In the genomic region with DNA sequence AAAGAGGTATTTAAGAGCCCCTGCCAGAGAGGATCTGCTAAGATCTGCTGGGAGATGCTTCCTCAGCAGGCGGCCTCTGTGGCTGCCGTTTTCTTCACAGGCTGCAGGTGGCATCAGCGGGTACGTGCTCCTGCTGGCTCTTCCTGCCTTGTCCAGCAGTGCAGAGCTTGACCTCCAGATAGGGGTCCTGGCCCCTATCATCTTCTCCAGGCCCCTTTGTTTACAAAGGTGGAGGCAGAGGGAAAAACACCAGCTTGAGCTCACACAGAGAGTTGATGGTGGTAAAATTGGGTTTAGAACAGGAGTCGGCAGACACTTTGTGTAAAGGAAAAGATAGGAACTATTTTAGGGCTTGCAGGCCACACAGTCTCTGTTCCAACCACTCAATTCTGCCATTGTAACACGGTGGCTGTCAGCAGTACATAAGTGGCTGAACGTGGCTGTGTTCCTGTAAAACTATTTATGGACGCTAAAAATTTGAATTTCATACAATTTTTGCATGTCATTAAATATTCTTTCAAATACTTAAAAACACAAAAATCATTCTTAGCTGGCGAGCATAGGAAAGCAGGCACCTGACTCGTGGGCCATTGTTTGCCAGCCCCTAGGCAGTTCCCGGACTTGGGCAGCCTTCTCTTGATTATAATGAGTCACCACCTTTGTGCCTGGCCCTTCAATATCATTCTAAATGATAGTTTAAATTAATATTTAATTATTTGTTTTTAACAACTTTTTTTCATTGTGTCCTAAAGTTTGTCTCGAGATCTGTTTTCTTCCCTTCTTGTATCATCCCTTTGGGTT, we compare ENCODE assay signal across 1 cellular context.
TF ChIP-seq lines count a peak whose summit lies in the region.

No MANE protein-coding gene starts in this region.

TF ChIP-seq in HepG2, 621 proteins besides CTCF, POLR2A, EP300 and RAD21 (continued from another document and continues in another):
- TF ChIP-seq ASH2L (IDR thresholded peaks at IDR 0.05; ENCODE audit: insufficient read length, low read depth, low read length) (peak; percentile 43), ZNF839 (CRISPR knock-in tag; IDR thresholded peaks at IDR 0.05; ENCODE audit: borderline replicate concordance) (no peak), NAIF1 (CRISPR knock-in tag; IDR thresholded peaks at IDR 0.05; ENCODE audit: borderline replicate concordance) (no peak), ZNF552 (CRISPR knock-in tag; IDR thresholded peaks at IDR 0.05; ENCODE audit: borderline replicate concordance) (no peak), ZBTB8A (CRISPR knock-in tag; IDR thresholded peaks at IDR 0.05; ENCODE audit: borderline replicate concordance, low read depth) (no peak), ZNF44 (CRISPR knock-in tag; IDR thresholded peaks at IDR 0.05) (no peak), ZNF256 (CRISPR knock-in tag; conservative IDR thresholded peaks at IDR 0.05) (no peak), FOSL1 (CRISPR knock-in tag; IDR thresholded peaks at IDR 0.05; ENCODE audit: borderline replicate concordance) (no peak), ZC3H4 (CRISPR knock-in tag; IDR thresholded peaks at IDR 0.05; ENCODE audit: borderline replicate concordance) (no peak), AHR (CRISPR knock-in tag; IDR thresholded peaks at IDR 0.05) (no peak), ZNF589 (CRISPR knock-in tag; conservative IDR thresholded peaks at IDR 0.05) (no peak), KDM2A (CRISPR knock-in tag; IDR thresholded peaks at IDR 0.05; ENCODE audit: borderline replicate concordance, low read depth) (peak; percentile 74; the same call in 1 of the 2 replicates), ATM (IDR thresholded peaks at IDR 0.05; ENCODE audit: borderline replicate concordance) (no peak), HDAC2 (CRISPR knock-in tag; IDR thresholded peaks at IDR 0.05) (0 out of 2 replicates have a peak, but pooled peaks have one; percentile 26), MIER3 (CRISPR knock-in tag; IDR thresholded peaks at IDR 0.05; ENCODE audit: borderline replicate concordance) (peak; percentile 53; the same call in 1 of the 2 replicates), SIX4 (CRISPR knock-in tag; IDR thresholded peaks at IDR 0.05) (no peak), FIP1L1 (IDR thresholded peaks at IDR 0.05; ENCODE audit: borderline replicate concordance, insufficient read depth, low read depth, low read length) (no peak), ZMYM4 (CRISPR knock-in tag; IDR thresholded peaks at IDR 0.05) (peak; percentile 40; the same call in 1 of the 2 replicates), ZNF709 (CRISPR knock-in tag; IDR thresholded peaks at IDR 0.05) (no peak), ZNF569 (CRISPR knock-in tag; IDR thresholded peaks at IDR 0.05; ENCODE audit: borderline replicate concordance) (no peak), MTF2 (CRISPR knock-in tag; IDR thresholded peaks at IDR 0.05; ENCODE audit: borderline replicate concordance) (no peak), NFATC3 (CRISPR knock-in tag; IDR thresholded peaks at IDR 0.05) (no peak), NRL (CRISPR knock-in tag; IDR thresholded peaks at IDR 0.05; ENCODE audit: borderline replicate concordance) (no peak), ELF4 (CRISPR knock-in tag; IDR thresholded peaks at IDR 0.05; ENCODE audit: borderline replicate concordance) (no peak), GABPA (IDR thresholded peaks at IDR 0.05; ENCODE audit: low read depth, low read length) (no peak), GABPA (CRISPR knock-in tag; IDR thresholded peaks at IDR 0.05; ENCODE audit: low read depth) (no peak), ZNF883 (CRISPR knock-in tag; IDR thresholded peaks at IDR 0.05; ENCODE audit: not compliant biosample characterization) (no peak)
- TF ChIP-seq, protein P1, sequence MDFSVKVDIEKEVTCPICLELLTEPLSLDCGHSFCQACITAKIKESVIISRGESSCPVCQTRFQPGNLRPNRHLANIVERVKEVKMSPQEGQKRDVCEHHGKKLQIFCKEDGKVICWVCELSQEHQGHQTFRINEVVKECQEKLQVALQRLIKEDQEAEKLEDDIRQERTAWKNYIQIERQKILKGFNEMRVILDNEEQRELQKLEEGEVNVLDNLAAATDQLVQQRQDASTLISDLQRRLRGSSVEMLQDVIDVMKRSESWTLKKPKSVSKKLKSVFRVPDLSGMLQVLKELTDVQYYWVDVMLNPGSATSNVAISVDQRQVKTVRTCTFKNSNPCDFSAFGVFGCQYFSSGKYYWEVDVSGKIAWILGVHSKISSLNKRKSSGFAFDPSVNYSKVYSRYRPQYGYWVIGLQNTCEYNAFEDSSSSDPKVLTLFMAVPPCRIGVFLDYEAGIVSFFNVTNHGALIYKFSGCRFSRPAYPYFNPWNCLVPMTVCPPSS (IDR thresholded peaks at IDR 0.05), result no peak
- TF ChIP-seq, protein P2, sequence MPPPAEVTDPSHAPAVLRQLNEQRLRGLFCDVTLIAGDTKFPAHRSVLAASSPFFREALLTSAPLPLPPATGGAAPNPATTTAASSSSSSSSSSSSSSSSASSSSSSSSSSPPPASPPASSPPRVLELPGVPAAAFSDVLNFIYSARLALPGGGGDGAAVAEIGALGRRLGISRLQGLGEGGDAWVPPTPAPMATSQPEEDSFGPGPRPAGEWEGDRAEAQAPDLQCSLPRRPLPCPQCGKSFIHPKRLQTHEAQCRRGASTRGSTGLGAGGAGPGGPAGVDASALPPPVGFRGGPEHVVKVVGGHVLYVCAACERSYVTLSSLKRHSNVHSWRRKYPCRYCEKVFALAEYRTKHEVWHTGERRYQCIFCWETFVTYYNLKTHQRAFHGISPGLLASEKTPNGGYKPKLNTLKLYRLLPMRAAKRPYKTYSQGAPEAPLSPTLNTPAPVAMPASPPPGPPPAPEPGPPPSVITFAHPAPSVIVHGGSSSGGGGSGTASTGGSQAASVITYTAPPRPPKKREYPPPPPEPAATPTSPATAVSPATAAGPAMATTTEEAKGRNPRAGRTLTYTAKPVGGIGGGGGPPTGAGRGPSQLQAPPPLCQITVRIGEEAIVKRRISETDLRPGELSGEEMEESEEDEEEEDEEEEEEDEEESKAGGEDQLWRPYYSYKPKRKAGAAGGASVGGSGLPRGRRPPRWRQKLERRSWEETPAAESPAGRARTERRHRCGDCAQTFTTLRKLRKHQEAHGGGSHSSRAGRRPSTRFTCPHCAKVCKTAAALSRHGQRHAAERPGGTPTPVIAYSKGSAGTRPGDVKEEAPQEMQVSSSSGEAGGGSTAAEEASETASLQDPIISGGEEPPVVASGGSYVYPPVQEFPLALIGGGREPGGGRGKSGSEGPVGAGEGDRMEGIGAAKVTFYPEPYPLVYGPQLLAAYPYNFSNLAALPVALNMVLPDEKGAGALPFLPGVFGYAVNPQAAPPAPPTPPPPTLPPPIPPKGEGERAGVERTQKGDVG (CRISPR knock-in tag; IDR thresholded peaks at IDR 0.05; ENCODE audit: borderline replicate concordance), result no peak
- TF ChIP-seq, protein P3, sequence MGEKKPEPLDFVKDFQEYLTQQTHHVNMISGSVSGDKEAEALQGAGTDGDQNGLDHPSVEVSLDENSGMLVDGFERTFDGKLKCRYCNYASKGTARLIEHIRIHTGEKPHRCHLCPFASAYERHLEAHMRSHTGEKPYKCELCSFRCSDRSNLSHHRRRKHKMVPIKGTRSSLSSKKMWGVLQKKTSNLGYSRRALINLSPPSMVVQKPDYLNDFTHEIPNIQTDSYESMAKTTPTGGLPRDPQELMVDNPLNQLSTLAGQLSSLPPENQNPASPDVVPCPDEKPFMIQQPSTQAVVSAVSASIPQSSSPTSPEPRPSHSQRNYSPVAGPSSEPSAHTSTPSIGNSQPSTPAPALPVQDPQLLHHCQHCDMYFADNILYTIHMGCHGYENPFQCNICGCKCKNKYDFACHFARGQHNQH (CRISPR knock-in tag; IDR thresholded peaks at IDR 0.05), result peak; percentile 64; the same call in 1 of the 2 replicates
- TF ChIP-seq, protein P4, sequence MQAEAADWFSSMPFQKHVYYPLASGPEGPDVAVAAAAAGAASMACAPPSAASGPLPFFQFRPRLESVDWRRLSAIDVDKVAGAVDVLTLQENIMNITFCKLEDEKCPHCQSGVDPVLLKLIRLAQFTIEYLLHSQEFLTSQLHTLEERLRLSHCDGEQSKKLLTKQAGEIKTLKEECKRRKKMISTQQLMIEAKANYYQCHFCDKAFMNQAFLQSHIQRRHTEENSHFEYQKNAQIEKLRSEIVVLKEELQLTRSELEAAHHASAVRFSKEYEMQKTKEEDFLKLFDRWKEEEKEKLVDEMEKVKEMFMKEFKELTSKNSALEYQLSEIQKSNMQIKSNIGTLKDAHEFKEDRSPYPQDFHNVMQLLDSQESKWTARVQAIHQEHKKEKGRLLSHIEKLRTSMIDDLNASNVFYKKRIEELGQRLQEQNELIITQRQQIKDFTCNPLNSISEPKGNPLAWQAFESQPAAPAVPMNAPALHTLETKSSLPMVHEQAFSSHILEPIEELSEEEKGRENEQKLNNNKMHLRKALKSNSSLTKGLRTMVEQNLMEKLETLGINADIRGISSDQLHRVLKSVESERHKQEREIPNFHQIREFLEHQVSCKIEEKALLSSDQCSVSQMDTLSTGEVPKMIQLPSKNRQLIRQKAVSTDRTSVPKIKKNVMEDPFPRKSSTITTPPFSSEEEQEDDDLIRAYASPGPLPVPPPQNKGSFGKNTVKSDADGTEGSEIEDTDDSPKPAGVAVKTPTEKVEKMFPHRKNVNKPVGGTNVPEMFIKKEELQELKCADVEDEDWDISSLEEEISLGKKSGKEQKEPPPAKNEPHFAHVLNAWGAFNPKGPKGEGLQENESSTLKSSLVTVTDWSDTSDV (CRISPR knock-in tag; IDR thresholded peaks at IDR 0.05), result no peak
- TF ChIP-seq, protein P5, sequence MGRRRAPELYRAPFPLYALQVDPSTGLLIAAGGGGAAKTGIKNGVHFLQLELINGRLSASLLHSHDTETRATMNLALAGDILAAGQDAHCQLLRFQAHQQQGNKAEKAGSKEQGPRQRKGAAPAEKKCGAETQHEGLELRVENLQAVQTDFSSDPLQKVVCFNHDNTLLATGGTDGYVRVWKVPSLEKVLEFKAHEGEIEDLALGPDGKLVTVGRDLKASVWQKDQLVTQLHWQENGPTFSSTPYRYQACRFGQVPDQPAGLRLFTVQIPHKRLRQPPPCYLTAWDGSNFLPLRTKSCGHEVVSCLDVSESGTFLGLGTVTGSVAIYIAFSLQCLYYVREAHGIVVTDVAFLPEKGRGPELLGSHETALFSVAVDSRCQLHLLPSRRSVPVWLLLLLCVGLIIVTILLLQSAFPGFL (CRISPR knock-in tag; IDR thresholded peaks at IDR 0.05), result no peak
- TF ChIP-seq, protein P6, sequence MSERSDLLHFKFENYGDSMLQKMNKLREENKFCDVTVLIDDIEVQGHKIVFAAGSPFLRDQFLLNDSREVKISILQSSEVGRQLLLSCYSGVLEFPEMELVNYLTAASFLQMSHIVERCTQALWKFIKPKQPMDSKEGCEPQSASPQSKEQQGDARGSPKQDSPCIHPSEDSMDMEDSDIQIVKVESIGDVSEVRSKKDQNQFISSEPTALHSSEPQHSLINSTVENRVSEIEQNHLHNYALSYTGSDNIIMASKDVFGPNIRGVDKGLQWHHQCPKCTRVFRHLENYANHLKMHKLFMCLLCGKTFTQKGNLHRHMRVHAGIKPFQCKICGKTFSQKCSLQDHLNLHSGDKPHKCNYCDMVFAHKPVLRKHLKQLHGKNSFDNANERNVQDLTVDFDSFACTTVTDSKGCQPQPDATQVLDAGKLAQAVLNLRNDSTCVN (CRISPR knock-in tag; IDR thresholded peaks at IDR 0.05; ENCODE audit: borderline replicate concordance), result no peak
- TF ChIP-seq, protein P7, sequence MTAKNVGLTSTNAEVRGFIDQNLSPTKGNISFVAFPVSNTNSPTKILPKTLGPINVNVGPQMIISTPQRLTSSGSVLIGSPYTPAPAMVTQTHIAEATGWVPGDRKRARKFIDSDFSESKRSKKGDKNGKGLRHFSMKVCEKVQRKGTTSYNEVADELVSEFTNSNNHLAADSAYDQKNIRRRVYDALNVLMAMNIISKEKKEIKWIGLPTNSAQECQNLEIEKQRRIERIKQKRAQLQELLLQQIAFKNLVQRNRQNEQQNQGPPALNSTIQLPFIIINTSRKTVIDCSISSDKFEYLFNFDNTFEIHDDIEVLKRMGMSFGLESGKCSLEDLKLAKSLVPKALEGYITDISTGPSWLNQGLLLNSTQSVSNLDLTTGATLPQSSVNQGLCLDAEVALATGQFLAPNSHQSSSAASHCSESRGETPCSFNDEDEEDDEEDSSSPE (CRISPR knock-in tag; IDR thresholded peaks at IDR 0.05), result no peak
- TF ChIP-seq, protein P8, sequence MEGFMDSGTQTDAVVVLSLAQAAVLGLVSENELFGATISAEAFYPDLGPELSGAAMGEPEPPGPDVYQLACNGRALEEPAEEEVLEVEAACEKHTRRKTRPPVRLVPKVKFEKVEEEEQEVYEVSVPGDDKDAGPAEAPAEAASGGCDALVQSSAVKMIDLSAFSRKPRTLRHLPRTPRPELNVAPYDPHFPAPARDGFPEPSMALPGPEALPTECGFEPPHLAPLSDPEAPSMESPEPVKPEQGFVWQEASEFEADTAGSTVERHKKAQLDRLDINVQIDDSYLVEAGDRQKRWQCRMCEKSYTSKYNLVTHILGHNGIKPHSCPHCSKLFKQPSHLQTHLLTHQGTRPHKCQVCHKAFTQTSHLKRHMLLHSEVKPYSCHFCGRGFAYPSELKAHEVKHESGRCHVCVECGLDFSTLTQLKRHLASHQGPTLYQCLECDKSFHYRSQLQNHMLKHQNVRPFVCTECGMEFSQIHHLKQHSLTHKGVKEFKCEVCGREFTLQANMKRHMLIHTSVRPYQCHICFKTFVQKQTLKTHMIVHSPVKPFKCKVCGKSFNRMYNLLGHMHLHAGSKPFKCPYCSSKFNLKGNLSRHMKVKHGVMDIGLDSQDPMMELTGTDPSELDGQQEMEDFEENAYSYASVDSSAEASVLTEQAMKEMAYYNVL (CRISPR knock-in tag; IDR thresholded peaks at IDR 0.05; ENCODE audit: borderline replicate concordance), result no peak
- TF ChIP-seq, protein P9, sequence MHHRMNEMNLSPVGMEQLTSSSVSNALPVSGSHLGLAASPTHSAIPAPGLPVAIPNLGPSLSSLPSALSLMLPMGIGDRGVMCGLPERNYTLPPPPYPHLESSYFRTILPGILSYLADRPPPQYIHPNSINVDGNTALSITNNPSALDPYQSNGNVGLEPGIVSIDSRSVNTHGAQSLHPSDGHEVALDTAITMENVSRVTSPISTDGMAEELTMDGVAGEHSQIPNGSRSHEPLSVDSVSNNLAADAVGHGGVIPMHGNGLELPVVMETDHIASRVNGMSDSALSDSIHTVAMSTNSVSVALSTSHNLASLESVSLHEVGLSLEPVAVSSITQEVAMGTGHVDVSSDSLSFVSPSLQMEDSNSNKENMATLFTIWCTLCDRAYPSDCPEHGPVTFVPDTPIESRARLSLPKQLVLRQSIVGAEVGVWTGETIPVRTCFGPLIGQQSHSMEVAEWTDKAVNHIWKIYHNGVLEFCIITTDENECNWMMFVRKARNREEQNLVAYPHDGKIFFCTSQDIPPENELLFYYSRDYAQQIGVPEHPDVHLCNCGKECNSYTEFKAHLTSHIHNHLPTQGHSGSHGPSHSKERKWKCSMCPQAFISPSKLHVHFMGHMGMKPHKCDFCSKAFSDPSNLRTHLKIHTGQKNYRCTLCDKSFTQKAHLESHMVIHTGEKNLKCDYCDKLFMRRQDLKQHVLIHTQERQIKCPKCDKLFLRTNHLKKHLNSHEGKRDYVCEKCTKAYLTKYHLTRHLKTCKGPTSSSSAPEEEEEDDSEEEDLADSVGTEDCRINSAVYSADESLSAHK (CRISPR knock-in tag; IDR thresholded peaks at IDR 0.05; ENCODE audit: borderline replicate concordance), result no peak
